In the genomic region with DNA sequence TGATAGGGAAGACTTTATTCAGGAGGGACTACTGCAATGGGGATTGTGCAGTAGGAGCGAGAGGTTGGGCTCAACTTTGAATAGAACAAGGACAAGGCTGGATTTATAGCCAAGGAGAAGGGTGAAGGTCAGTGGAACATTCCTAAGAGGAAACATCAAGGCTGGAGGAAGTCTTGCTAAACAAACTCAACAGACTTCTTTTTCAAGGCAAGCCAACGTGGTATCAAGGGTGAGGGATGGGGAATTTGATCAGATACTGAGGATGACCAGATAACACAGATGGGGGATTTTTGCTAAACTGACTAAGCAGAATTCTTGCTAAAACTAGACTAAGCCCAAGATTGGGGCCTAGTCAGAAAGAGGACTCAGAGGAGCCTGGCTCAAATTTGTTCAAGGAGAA, we compare ENCODE assay signal across 26 cellular contexts.
"Had no signal": no experiment of that assay in that cellular context is flagged by ENCODE, and none has a peak within 500 bp of the region (broad histone marks: within the 10 kb centered on the region; RNA-seq: fewer than 3 reads in every experiment).

No MANE protein-coding gene starts in this region.

- H3K4me1 Mint-ChIP-seq: activated CD4-positive, alpha-beta T cell treated with anti-CD3 and anti-CD28 coated beads, Interleukin-2, amount 10 ng/mL, durations not matched to agents 24 days and 14 days; activated naive CD8-positive, alpha-beta T cell treated with anti-CD3 and anti-CD28 coated beads, Interleukin-2, amount 50 U/mL, for 24 hours; WTC11 had no signal

- H3K27me3 Mint-ChIP-seq: activated CD4-positive, alpha-beta T cell treated with anti-CD3 and anti-CD28 coated beads, Interleukin-2, amount 10 ng/mL, durations not matched to agents 24 days and 14 days; activated CD8-positive, alpha-beta memory T cell treated with anti-CD3 and anti-CD28 coated beads, Interleukin-2, amount 10 ng/mL, durations not matched to agents 7 days and 5 days; activated naive CD4-positive, alpha-beta T cell treated with anti-CD3 and anti-CD28 coated beads, Interleukin-2, amount 50 U/mL, for 24 hours; activated T-cell treated with anti-CD3 and anti-CD28 coated beads, Interleukin-2, amount 50 U/mL, for 24 hours had no signal

- H3K4me3 Mint-ChIP-seq: activated CD4-positive, alpha-beta T cell treated with anti-CD3 and anti-CD28 coated beads, Interleukin-2, amount 10 ng/mL, durations not matched to agents 24 days and 14 days; activated CD8-positive, alpha-beta memory T cell treated with anti-CD3 and anti-CD28 coated beads, Interleukin-2, amount 10 ng/mL, durations not matched to agents 7 days and 5 days; activated naive CD4-positive, alpha-beta T cell treated with anti-CD3 and anti-CD28 coated beads, Interleukin-2, amount 50 U/mL, for 24 hours; activated naive CD8-positive, alpha-beta T cell treated with anti-CD3 and anti-CD28 coated beads, Interleukin-2, amount 50 U/mL, for 24 hours; activated T-cell treated with anti-CD3 and anti-CD28 coated beads, Interleukin-2, amount 50 U/mL, for 24 hours; activated T-helper 1 cell treated with anti-CD3 and anti-CD28 coated beads, Interleukin-12 subunit alpha, Interleukin-12 subunit beta, Interleukin-2, Interleukin-4 antibody, amounts not matched to agents 30 ng/mL and 10 ng/mL and 1 ng/mL, durations not matched to agents 14 hours and 24 hours and 36 hours; T-helper 1 cell treated with Interleukin-12 subunit alpha and Interleukin-12 subunit beta and Interleukin-4 antibody, amounts not matched to agents 30 μg/mL and 1 μg/mL, for 36 hours; WTC11 had no signal

- H3K27ac ChIP-seq: SJSA1 had no signal

- ATAC-seq: activated CD8-positive, alpha-beta memory T cell treated with anti-CD3 and anti-CD28 coated beads, Interleukin-2, amount 10 ng/mL, durations not matched to agents 7 days and 5 days; activated naive CD8-positive, alpha-beta T cell treated with anti-CD3 and anti-CD28 coated beads, Interleukin-2, amount 50 U/mL, for 24 hours; PC-3; SK-N-SH treated with all-trans-retinoic acid at 6 μM for 48 hours; WTC11 had no signal

- H3K27ac Mint-ChIP-seq: activated CD4-positive, alpha-beta T cell treated with anti-CD3 and anti-CD28 coated beads, Interleukin-2, amount 10 ng/mL, durations not matched to agents 24 days and 14 days; activated CD8-positive, alpha-beta memory T cell treated with anti-CD3 and anti-CD28 coated beads, Interleukin-2, amount 10 ng/mL, durations not matched to agents 7 days and 5 days; activated naive CD4-positive, alpha-beta T cell treated with anti-CD3 and anti-CD28 coated beads, Interleukin-2, amount 50 U/mL, for 24 hours; activated naive CD8-positive, alpha-beta T cell treated with anti-CD3 and anti-CD28 coated beads, Interleukin-2, amount 50 U/mL, for 24 hours; activated T-cell treated with anti-CD3 and anti-CD28 coated beads, Interleukin-2, amount 50 U/mL, for 24 hours; activated T-helper 1 cell treated with anti-CD3 and anti-CD28 coated beads, Interleukin-12 subunit alpha, Interleukin-12 subunit beta, Interleukin-2, Interleukin-4 antibody, amounts not matched to agents 30 ng/mL and 10 ng/mL and 1 ng/mL, durations not matched to agents 14 hours and 24 hours and 36 hours; T-helper 1 cell treated with Interleukin-12 subunit alpha and Interleukin-12 subunit beta and Interleukin-4 antibody, amounts not matched to agents 30 μg/mL and 1 μg/mL, for 36 hours; WTC11 had no signal

- H3K4me3 ChIP-seq: SJSA1 had no signal

- H3K9me3 ChIP-seq: SJSA1 had no signal

- H3K36me3 ChIP-seq: SJSA1 had no signal

- H3K36me3 Mint-ChIP-seq: activated CD8-positive, alpha-beta memory T cell treated with anti-CD3 and anti-CD28 coated beads, Interleukin-2, amount 10 ng/mL, durations not matched to agents 7 days and 5 days; activated naive CD4-positive, alpha-beta T cell treated with anti-CD3 and anti-CD28 coated beads, Interleukin-2, amount 50 U/mL, for 24 hours; WTC11 had no signal

- DNase-seq: activated CD4-positive, alpha-beta T cell treated with anti-CD3 and anti-CD28 coated beads for 1 hour; activated CD4-positive, alpha-beta T cell treated with anti-CD3 and anti-CD28 coated beads, Interleukin-2, amount 10 ng/mL, durations not matched to agents 24 days and 14 days; activated CD4-positive, alpha-beta T cell treated with anti-CD3 and anti-CD28 coated beads, Interleukin-2, amount 50 U/mL, for 48 hours; activated CD8-positive, alpha-beta memory T cell treated with anti-CD3 and anti-CD28 coated beads, Interleukin-2, amount 10 ng/mL, durations not matched to agents 7 days and 5 days; activated effector memory CD4-positive, alpha-beta T cell treated with Interleukin-2 at 50 U/mL for 16 hours; activated naive CD4-positive, alpha-beta T cell; activated naive CD8-positive, alpha-beta T cell treated with anti-CD3 and anti-CD28 coated beads, Interleukin-2, amount 50 U/mL, for 24 hours; activated T-cell treated with anti-CD3 and anti-CD28 coated beads, Interleukin-2, amount 50 U/mL, for 24 hours; anterior cingulate cortex; KG1; NCI-H1048; NCI-H146; NCI-H187 treated with DMSO at 0.1 percent for 48 hours; NCI-H2081 treated with DMSO at 0.1 percent for 48 hours; NCI-H446; NCI-H524; PC-3; SHP77; SW 1271; T-helper 9 cell had no signal

- H3K9me3 Mint-ChIP-seq: activated naive CD4-positive, alpha-beta T cell treated with anti-CD3 and anti-CD28 coated beads, Interleukin-2, amount 50 U/mL, for 24 hours; activated naive CD8-positive, alpha-beta T cell treated with anti-CD3 and anti-CD28 coated beads, Interleukin-2, amount 50 U/mL, for 24 hours; activated T-cell treated with anti-CD3 and anti-CD28 coated beads, Interleukin-2, amount 50 U/mL, for 24 hours; T-helper 1 cell treated with Interleukin-12 subunit alpha and Interleukin-12 subunit beta and Interleukin-4 antibody, amounts not matched to agents 30 μg/mL and 1 μg/mL, for 36 hours; WTC11 had no signal

- H3K27me3 ChIP-seq: SJSA1 had no signal
